ENCODE assay signal across 30 cellular contexts in genomic region chr13:28001837-28002473, GRCh38. TPM values are rescaled to one million over a fixed set of nuclear protein-coding genes. Genes with fewer than 3 reads are reported as not detected.
DNase-seq lines count a peak whose midpoint lies in the region; ATAC-seq and TF ChIP-seq lines count a peak whose summit lies in the region.
"Had no signal": no experiment of that assay in that cellular context is flagged by ENCODE, and none has a peak within 500 bp of the region (broad histone marks: within the 10 kb centered on the region; RNA-seq: fewer than 3 reads in every experiment).

No MANE protein-coding gene starts in this region.

- DNase-seq in DMS53 (lab: John Stamatoyannopoulos, UW), result peak; percentile 57
- no peak for DNase-seq in DMS53 treated with DMSO at 0.1 percent for 48 hours (lab: John Stamatoyannopoulos, UW; ENCODE audit: unreplicated experiment)
- DNase-seq in BE2C, result peak; percentile 36
- DNase-seq in NCI-H524 treated with DMSO at 0.1 percent for 48 hours (lab: John Stamatoyannopoulos, UW), result peak; percentile 81
- no peak for DNase-seq in neuronal stem cell (ENCODE audit: low spot score)
- no peak for DNase-seq in activated CD4-positive, alpha-beta T cell treated with anti-CD3 and anti-CD28 coated beads for 36 hours
- DNase-seq in activated CD4-positive, alpha-beta T cell treated with anti-CD3 and anti-CD28 coated beads, Interleukin-2, amount 10 ng/mL, durations not matched to agents 7 days and 5 days, result no peak
- DNase-seq: ACHN; CD4-positive, alpha-beta memory T cell; GDM1; HFFc6; KBM-7; MM.1S; NCI-H1092; NCI-H1436; NCI-H187 treated with DMSO at 0.1 percent for 48 hours; NCI-H2171; NCI-H446; NCI-H774; PC-9; RPMI8226; SW 1271; T-helper 17 cell had no signal

- no peak overlapping the region for H3K4me2 ChIP-seq in neuronal stem cell (ENCODE audit: insufficient read depth, low read length, poor library complexity, severe bottlenecking)
- H3K4me2 ChIP-seq: BLaER1 treated with 17β-estradiol and CSF1 and Interleukin-3, amounts not matched to agents 10 nM and 100 nM; PC-9 had no signal

- peak overlapping the region; percentile 44 for H3K14ac ChIP-seq in neuronal stem cell (ENCODE audit: low read length)

- no peak overlapping the region for H3K27ac ChIP-seq in neuronal stem cell (replicated peaks; ENCODE audit: low read length)
- H3K27ac ChIP-seq: 22Rv1; BLaER1 treated with 17β-estradiol and CSF1 and Interleukin-3, amounts not matched to agents 10 nM and 100 nM; HL-60; PC-9; SK-N-MC had no signal

- no peak overlapping the region for H3K27ac Mint-ChIP-seq in activated CD4-positive, alpha-beta T cell treated with anti-CD3 and anti-CD28 coated beads for 36 hours
- H3K27ac Mint-ChIP-seq in activated CD4-positive, alpha-beta T cell treated with anti-CD3 and anti-CD28 coated beads, Interleukin-2, amount 10 ng/mL, durations not matched to agents 7 days and 5 days, result no peak overlapping the region
- H3K27ac Mint-ChIP-seq: CD4-positive, alpha-beta memory T cell; HFFc6; T-helper 17 cell had no signal

- H3K36me3 ChIP-seq in BE2C, result no peaks in the 10 kb centered on the region
- H3K36me3 ChIP-seq in neuronal stem cell (replicated peaks in 1 of 2; ENCODE audit: control insufficient read depth in 2 of 2, insufficient read depth in 2 of 2, low read length in 2 of 2), result no peaks in the 10 kb centered on the region
- H3K36me3 ChIP-seq: BLaER1 treated with 17β-estradiol and CSF1 and Interleukin-3, amounts not matched to agents 10 nM and 100 nM had no signal

- no peak overlapping the region for H2BK12ac ChIP-seq in neuronal stem cell (ENCODE audit: low read length)

- H3K9ac ChIP-seq in neuronal stem cell (ENCODE audit: low read depth, low read length, poor library complexity), result peak overlapping the region; percentile 21
- H3K9ac ChIP-seq: BLaER1 treated with 17β-estradiol and CSF1 and Interleukin-3, amounts not matched to agents 10 nM and 100 nM had no signal

- H2AK5ac ChIP-seq in neuronal stem cell (ENCODE audit: low read depth, low read length), result peak overlapping the region; percentile 37

- H4K8ac ChIP-seq in neuronal stem cell (ENCODE audit: low read depth, low read length), result no peak overlapping the region

- H3K9me3 ChIP-seq in BE2C, result no peaks in the 10 kb centered on the region
- no peaks in the 10 kb centered on the region for H3K9me3 ChIP-seq in neuronal stem cell (replicated peaks in 1 of 2; ENCODE audit: control insufficient read depth in 2 of 2, insufficient read depth in 1 of 2, low read depth in 1 of 2, low read length in 2 of 2)
- H3K9me3 ChIP-seq: BLaER1 treated with 17β-estradiol and CSF1 and Interleukin-3, amounts not matched to agents 10 nM and 100 nM had no signal

- H3K23ac ChIP-seq in neuronal stem cell (ENCODE audit: low read depth, low read length, poor library complexity), result no peak overlapping the region

- no peaks in the 10 kb centered on the region for H3K79me1 ChIP-seq in neuronal stem cell (ENCODE audit: low read depth, low read length)

- H3K27me3 ChIP-seq in BE2C (peaks cover 20% of the 10 kb centered on the region), neuronal stem cell (ENCODE audit: control insufficient read depth in 3 of 3, insufficient read depth in 3 of 3, low read depth in 1 of 3, low read length in 3 of 3) (no peaks in the 10 kb centered on the region)
- H3K27me3 ChIP-seq: BLaER1 treated with 17β-estradiol and CSF1 and Interleukin-3, amounts not matched to agents 10 nM and 100 nM had no signal

- no peak for TF ChIP-seq CTCF in BE2C (IDR thresholded peaks at IDR 0.05; ENCODE audit: low read depth, low read length)

- ATAC-seq in GM19467 (IDR thresholded peaks at IDR 0.05; ENCODE audit: unreplicated experiment), result no peak
- ATAC-seq in activated CD4-positive, alpha-beta T cell treated with anti-CD3 and anti-CD28 coated beads for 36 hours, result no peak
- ATAC-seq: T-helper 17 cell had no signal

- H3K18ac ChIP-seq in neuronal stem cell (ENCODE audit: low read length), result peak overlapping the region; percentile 48

- peaks cover 4% of the 10 kb centered on the region for H3K4me1 Mint-ChIP-seq in activated CD4-positive, alpha-beta T cell treated with anti-CD3 and anti-CD28 coated beads for 36 hours
- peaks cover 3% of the 10 kb centered on the region for H3K4me1 Mint-ChIP-seq in activated CD4-positive, alpha-beta T cell treated with anti-CD3 and anti-CD28 coated beads, Interleukin-2, amount 10 ng/mL, durations not matched to agents 7 days and 5 days
- H3K4me1 Mint-ChIP-seq: T-helper 17 cell had no signal

- peak overlapping the region; percentile 53 for H3K4ac ChIP-seq in neuronal stem cell (ENCODE audit: low read length)

- no peaks in the 10 kb centered on the region for H3K9me3 Mint-ChIP-seq in activated CD4-positive, alpha-beta T cell treated with anti-CD3 and anti-CD28 coated beads for 36 hours (ENCODE audit: low read depth)
- H3K9me3 Mint-ChIP-seq in activated CD4-positive, alpha-beta T cell treated with anti-CD3 and anti-CD28 coated beads, Interleukin-2, amount 10 ng/mL, durations not matched to agents 7 days and 5 days, result no peaks in the 10 kb centered on the region
- H3K9me3 Mint-ChIP-seq: HFFc6 had no signal

- no peak overlapping the region for H4K91ac ChIP-seq in neuronal stem cell (ENCODE audit: low read depth, low read length, poor library complexity)

- H2AFZ ChIP-seq in neuronal stem cell (ENCODE audit: low read length), result no peak overlapping the region
- H2AFZ ChIP-seq: PC-9 had no signal

- no peaks in the 10 kb centered on the region for H3K27me3 Mint-ChIP-seq in activated CD4-positive, alpha-beta T cell treated with anti-CD3 and anti-CD28 coated beads for 36 hours
- no peaks in the 10 kb centered on the region for H3K27me3 Mint-ChIP-seq in activated CD4-positive, alpha-beta T cell treated with anti-CD3 and anti-CD28 coated beads, Interleukin-2, amount 10 ng/mL, durations not matched to agents 7 days and 5 days

- no peaks in the 10 kb centered on the region for H3K36me3 Mint-ChIP-seq in activated CD4-positive, alpha-beta T cell treated with anti-CD3 and anti-CD28 coated beads for 36 hours (ENCODE audit: low read depth)
- no peaks in the 10 kb centered on the region for H3K36me3 Mint-ChIP-seq in activated CD4-positive, alpha-beta T cell treated with anti-CD3 and anti-CD28 coated beads, Interleukin-2, amount 10 ng/mL, durations not matched to agents 7 days and 5 days (ENCODE audit: low read depth)
- H3K36me3 Mint-ChIP-seq: CD4-positive, alpha-beta memory T cell had no signal

- no peak overlapping the region for H3K4me3 Mint-ChIP-seq in activated CD4-positive, alpha-beta T cell treated with anti-CD3 and anti-CD28 coated beads for 36 hours
- H3K4me3 Mint-ChIP-seq in activated CD4-positive, alpha-beta T cell treated with anti-CD3 and anti-CD28 coated beads, Interleukin-2, amount 10 ng/mL, durations not matched to agents 7 days and 5 days, result no peak overlapping the region
- H3K4me3 Mint-ChIP-seq: CD4-positive, alpha-beta memory T cell; HFFc6; T-helper 17 cell had no signal

- intact Hi-C loops in activated CD4-positive, alpha-beta T cell treated with anti-CD3 and anti-CD28 coated beads for 36 hours (cut with DNase I, micrococcal nuclease), result no loop called here

- H2BK120ac ChIP-seq in neuronal stem cell (ENCODE audit: low read depth, low read length), result no peak overlapping the region

- H2BK15ac ChIP-seq in neuronal stem cell (ENCODE audit: low read length), result no peak overlapping the region

- POLR2A ChIA-PET in activated CD4-positive, alpha-beta T cell treated with anti-CD3 and anti-CD28 coated beads for 36 hours (lab: Charles Lee), result no interaction called here
- POLR2A ChIA-PET in activated CD4-positive, alpha-beta T cell treated with anti-CD3 and anti-CD28 coated beads, Interleukin-2, amount 10 ng/mL, durations not matched to agents 7 days and 5 days (lab: Charles Lee), result no interaction called here

- H3K4me1 ChIP-seq in BE2C (no peaks in the 10 kb centered on the region), neuronal stem cell (ENCODE audit: control insufficient read depth in 2 of 2, insufficient read depth in 1 of 2, low read depth in 1 of 2, low read length in 2 of 2) (no peaks in the 10 kb centered on the region)

- H2BK5ac ChIP-seq in neuronal stem cell (ENCODE audit: low read length), result no peak overlapping the region

- no CpG with 5 or more reads among the region's 20 CpGs for WGBS in neuronal stem cell (ENCODE audit: extremely low coverage in 2 of 2, insufficient read length in 2 of 2, insufficient replicate concordance in 1 of 2), 2 donors

- H3K4me3 ChIP-seq in BE2C (ENCODE audit: low read depth, low read length) (no peak overlapping the region), neuronal stem cell (ENCODE audit: low read length in 2 of 2) (no peak overlapping the region)
- H3K4me3 ChIP-seq: BLaER1 treated with 17β-estradiol and CSF1 and Interleukin-3, amounts not matched to agents 10 nM and 100 nM; PC-9; SK-N-MC had no signal

- CTCF ChIA-PET in activated CD4-positive, alpha-beta T cell treated with anti-CD3 and anti-CD28 coated beads for 36 hours (lab: Charles Lee), result interaction anchor here (0.7 kb wide), 1 partner anchor 643 kb away, joined by 3 read pairs; no protein-coding TSS in a partner anchor
- CTCF ChIA-PET in activated CD4-positive, alpha-beta T cell treated with anti-CD3 and anti-CD28 coated beads, Interleukin-2, amount 10 ng/mL, durations not matched to agents 7 days and 5 days (lab: Charles Lee), result interaction anchor here (1.6 kb wide), 1 partner anchor 12 kb away, joined by 3 read pairs; no protein-coding TSS in a partner anchor

RNA-seq across cellular contexts. Expression of gene URAD, which starts 13.5 kb away (rescaled TPM):
- polyA plus RNA-seq in BE2C (2012; ENCODE audit: insufficient read depth, insufficient read length, low read depth), result not detected
- polyA plus RNA-seq in neuronal stem cell (2013, experiment 1 of 2), result not detected
- polyA plus RNA-seq in neuronal stem cell (2013, experiment 2 of 2), result not detected
- not detected for total RNA-seq in activated CD4-positive, alpha-beta T cell treated with anti-CD3 and anti-CD28 coated beads for 36 hours
- total RNA-seq in activated CD4-positive, alpha-beta T cell treated with anti-CD3 and anti-CD28 coated beads, Interleukin-2, amount 10 ng/mL, durations not matched to agents 7 days and 5 days, result not detected
- total RNA-seq: CD4-positive, alpha-beta memory T cell; H4; HFFc6; HT-29; PC-9; T-helper 17 cell had no signal
- polyA plus RNA-seq: CD4-positive, alpha-beta memory T cell had no signal

RNA-seq across cellular contexts. Expression of gene CDX2, which starts 32.8 kb away (rescaled TPM):
- not detected for polyA plus RNA-seq in BE2C (2012; ENCODE audit: insufficient read depth, insufficient read length, low read depth)
- polyA plus RNA-seq in neuronal stem cell (2013, experiment 1 of 2), result 0.03 TPM
- 0.03 TPM for polyA plus RNA-seq in neuronal stem cell (2013, experiment 2 of 2)
- total RNA-seq in activated CD4-positive, alpha-beta T cell treated with anti-CD3 and anti-CD28 coated beads for 36 hours, result not detected
- total RNA-seq in activated CD4-positive, alpha-beta T cell treated with anti-CD3 and anti-CD28 coated beads, Interleukin-2, amount 10 ng/mL, durations not matched to agents 7 days and 5 days, result not detected
- total RNA-seq: CD4-positive, alpha-beta memory T cell; H4; HFFc6; PC-9; T-helper 17 cell had no signal
- polyA plus RNA-seq: CD4-positive, alpha-beta memory T cell had no signal

Comparison
In these comparisons a context has a peak if more than half of its experiments do, and no peak if none do; other contexts are left out.
1. DNase-seq: peak in DMS53 (single experiment), BE2C (single experiment) and NCI-H524 treated with DMSO at 0.1 percent for 48 hours (single experiment); none in DMS53 treated with DMSO at 0.1 percent for 48 hours (single experiment), neuronal stem cell (single experiment), activated CD4-positive, alpha-beta T cell treated with anti-CD3 and anti-CD28 coated beads for 36 hours (single experiment) and activated CD4-positive, alpha-beta T cell treated with anti-CD3 and anti-CD28 coated beads, Interleukin-2, amount 10 ng/mL, durations not matched to agents 7 days and 5 days (single experiment).